In genomic region chr11:88807349-88807748, GRCh38 we compare ENCODE assay signal across 17 cellular contexts.
A peak's percentile ranks its signal among the peaks of the same experiment; 100 is the strongest.
DNase-seq lines count a peak whose midpoint lies in the region; ATAC-seq, FAIRE-seq and TF ChIP-seq lines count a peak whose summit lies in the region.
"Had no signal": no experiment of that assay in that cellular context is flagged by ENCODE, and none has a peak within 500 bp of the region (broad histone marks: within the 10 kb centered on the region; RNA-seq: fewer than 3 reads in every experiment).

No MANE protein-coding gene starts in this region.

- H3K9me3 ChIP-seq in GM12878 (replicated peaks; ENCODE audit: control insufficient read depth, insufficient read depth, low read length), result no peaks in the 10 kb centered on the region
- no peaks in the 10 kb centered on the region for H3K9me3 ChIP-seq in right atrium auricular region
- H3K9me3 ChIP-seq: BLaER1 treated with 17β-estradiol and CSF1 and Interleukin-3, amounts not matched to agents 10 nM and 100 nM; HAP-1 had no signal

- TF ChIP-seq EP300 in GM12878 (IDR thresholded peaks at IDR 0.05; ENCODE audit: borderline replicate concordance in 1 of 2, control insufficient read depth in 1 of 2, low read depth in 2 of 2, low read length in 2 of 2), result no peak

- no peaks in the 10 kb centered on the region for H3K79me2 ChIP-seq in GM12878 (ENCODE audit: control insufficient read depth, insufficient read depth, low read length)

- no peak overlapping the region for H3K4me2 ChIP-seq in GM12878 (ENCODE audit: control insufficient read depth, insufficient read depth)
- H3K4me2 ChIP-seq: BLaER1 treated with 17β-estradiol and CSF1 and Interleukin-3, amounts not matched to agents 10 nM and 100 nM had no signal

- SMC1A ChIA-PET in GM12878 (lab: Charles Lee; ENCODE audit: uncharacterized antibody, unreplicated experiment), result no interaction called here

- FAIRE-seq in GM12878 (lab: Jason Lieb, UNC), result no peak
- FAIRE-seq: G401.6, GM19239, H1 had no signal

- no peak overlapping the region for H3K9ac ChIP-seq in GM12878 (ENCODE audit: control insufficient read depth, insufficient read depth, low read length)
- H3K9ac ChIP-seq: BLaER1 treated with 17β-estradiol and CSF1 and Interleukin-3, amounts not matched to agents 10 nM and 100 nM had no signal

- TF ChIP-seq RAD21 in GM12878 (IDR thresholded peaks at IDR 0.05; ENCODE audit: insufficient read depth, low read depth, low read length), result no peak

- H3K27me3 ChIP-seq in GM12878 (replicated peaks in 1 of 2; ENCODE audit: control insufficient read depth in 2 of 2, insufficient read depth in 2 of 2, low read length in 1 of 2), result no peaks in the 10 kb centered on the region
- H3K27me3 ChIP-seq in right atrium auricular region, result no peaks in the 10 kb centered on the region
- H3K27me3 ChIP-seq: BLaER1 treated with 17β-estradiol and CSF1 and Interleukin-3, amounts not matched to agents 10 nM and 100 nM had no signal

- H3K36me3 ChIP-seq in GM12878 (ENCODE audit: control insufficient read depth in 2 of 2, insufficient read depth in 2 of 2, low read length in 1 of 2), result no peaks in the 10 kb centered on the region
- no peaks in the 10 kb centered on the region for H3K36me3 ChIP-seq in right atrium auricular region
- H3K36me3 ChIP-seq: BLaER1 treated with 17β-estradiol and CSF1 and Interleukin-3, amounts not matched to agents 10 nM and 100 nM; HAP-1 had no signal

- H3K4me3 ChIP-seq in GM12878 (no peak overlapping the region), right atrium auricular region (no peak overlapping the region)
- H3K4me3 ChIP-seq: BLaER1 treated with 17β-estradiol and CSF1 and Interleukin-3, amounts not matched to agents 10 nM and 100 nM; HAP-1 had no signal

- H3K4me1 ChIP-seq in GM12878 (ENCODE audit: control insufficient read depth, insufficient read depth, low read length), result no peaks in the 10 kb centered on the region
- no peaks in the 10 kb centered on the region for H3K4me1 ChIP-seq in right atrium auricular region
- H3K4me1 ChIP-seq: BLaER1 treated with 17β-estradiol and CSF1 and Interleukin-3, amounts not matched to agents 10 nM and 100 nM; HAP-1 had no signal

- BruUV-seq in GM12878 (replicated peaks; lab: Mats Ljungman, UMichigan), result no TSS peak

- no peak for TF ChIP-seq POLR2A in GM12878 (IDR thresholded peaks at IDR 0.05; ENCODE audit: low read depth, low read length)

- no peaks in the 10 kb centered on the region for H4K20me1 ChIP-seq in GM12878 (ENCODE audit: control insufficient read depth, insufficient read depth)
- H4K20me1 ChIP-seq: BLaER1 treated with 17β-estradiol and CSF1 and Interleukin-3, amounts not matched to agents 10 nM and 100 nM had no signal

- RAD21 ChIA-PET in GM12878 (lab: Charles Lee; ENCODE audit: unreplicated experiment), result no interaction called here

- TF ChIP-seq CTCF in GM20000 (IDR thresholded peaks at IDR 0.05; ENCODE audit: extremely low read depth, missing control alignments) (no peak), GM12878 (IDR thresholded peaks at IDR 0.05 in 2 of 3, conservative IDR thresholded peaks at IDR 0.05 in 1 of 3; ENCODE audit: control insufficient read depth in 2 of 3, extremely low read depth in 1 of 3, insufficient read depth in 1 of 3, low read depth in 3 of 3, low read length in 3 of 3) (no peak), right atrium auricular region (IDR thresholded peaks at IDR 0.05) (no peak)

- H2AFZ ChIP-seq in GM12878 (ENCODE audit: control insufficient read depth, low read depth, low read length), result no peak overlapping the region

- intact Hi-C loops in GM12878 (cut with micrococcal nuclease; ENCODE audit: unreplicated experiment), result no loop called here

- POLR2A ChIA-PET in GM12878 (lab: Charles Lee), result no interaction called here

- WGBS in GM12878 (ENCODE audit: insufficient coverage, insufficient replicate concordance, low lambda C conversion rate, missing lambda C conversion rate), result 6% methylated on average over 1 of the region's 1 CpG

- H3K27ac ChIP-seq in GM12878 (ENCODE audit: control insufficient read depth, insufficient read depth) (no peak overlapping the region), right atrium auricular region (no peak overlapping the region)
- H3K27ac ChIP-seq: BLaER1 treated with 17β-estradiol and CSF1 and Interleukin-3, amounts not matched to agents 10 nM and 100 nM; HL-60 had no signal

- ATAC-seq in GM18519 (IDR thresholded peaks at IDR 0.05; ENCODE audit: low FRiP score, unreplicated experiment) (peak; percentile 39), HG03378 (IDR thresholded peaks at IDR 0.05; ENCODE audit: unreplicated experiment) (peak; percentile 45), GM12878 (peak; percentile 78)

- CTCF ChIA-PET in GM12878 (lab: Yijun Ruan, JAX), result no interaction called here

- DNase-seq in GM20000 (ENCODE audit: low spot score), result peak; percentile 3
- no peak for DNase-seq in GM12878 (ENCODE audit: low read depth, low spot score)
- DNase-seq in activated CD8-positive, alpha-beta memory T cell treated with anti-CD3 and anti-CD28 coated beads, Interleukin-2, amount 50 U/mL, for 4 hours, result no peak
- DNase-seq in right atrium auricular region (ENCODE audit: low spot score), result no peak
- DNase-seq in hippocampal formation (lab: John Stamatoyannopoulos, UW), result no peak
- DNase-seq in cerebellum (ENCODE audit: low spot score), result no peak
- DNase-seq: ACHN; CD4-positive, CD25-positive, alpha-beta regulatory T cell; DMS53 had no signal

- in situ Hi-C loops in GM12878 (cut with MboI), result no loop called here

TF ChIP-seq in GM12878, 131 proteins besides CTCF, POLR2A, EP300 and RAD21:
- TF ChIP-seq JUNB (IDR thresholded peaks at IDR 0.05), result peak; percentile 15; the same call in 1 of the 2 replicates
- no peak for TF ChIP-seq GATAD2B (conservative IDR thresholded peaks at IDR 0.05; ENCODE audit: low read depth)
